1 cellular context compared by ENCODE assay signal in genomic region chr14:24418492-24418873, GRCh38.
A peak's percentile ranks its signal among the peaks of the same experiment; 100 is the strongest.
TF ChIP-seq lines count a peak whose summit lies in the region.

No MANE protein-coding gene starts in this region.

TF ChIP-seq in GM23338, 12 proteins besides CTCF, POLR2A, EP300 and RAD21:
- 0 out of 2 replicates have a peak, but pooled peaks have one; percentile 6 for TF ChIP-seq POLR2AphosphoS5 (IDR thresholded peaks at IDR 0.05; ENCODE audit: low read depth)
- TF ChIP-seq, protein P1, sequence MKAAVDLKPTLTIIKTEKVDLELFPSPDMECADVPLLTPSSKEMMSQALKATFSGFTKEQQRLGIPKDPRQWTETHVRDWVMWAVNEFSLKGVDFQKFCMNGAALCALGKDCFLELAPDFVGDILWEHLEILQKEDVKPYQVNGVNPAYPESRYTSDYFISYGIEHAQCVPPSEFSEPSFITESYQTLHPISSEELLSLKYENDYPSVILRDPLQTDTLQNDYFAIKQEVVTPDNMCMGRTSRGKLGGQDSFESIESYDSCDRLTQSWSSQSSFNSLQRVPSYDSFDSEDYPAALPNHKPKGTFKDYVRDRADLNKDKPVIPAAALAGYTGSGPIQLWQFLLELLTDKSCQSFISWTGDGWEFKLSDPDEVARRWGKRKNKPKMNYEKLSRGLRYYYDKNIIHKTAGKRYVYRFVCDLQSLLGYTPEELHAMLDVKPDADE (IDR thresholded peaks at IDR 0.05) = no peak
